In genomic region chr6:16690244-16691142, GRCh38 we compare ENCODE assay signal across 8 cellular contexts.
DNase-seq lines count a peak whose midpoint lies in the region; ATAC-seq and TF ChIP-seq lines count a peak whose summit lies in the region.

No MANE protein-coding gene starts in this region.

- peaks cover 100% of the 10 kb centered on the region for H3K4me1 Mint-ChIP-seq in activated T-cell treated with anti-CD3 and anti-CD28 coated beads, Interleukin-2, amount 50 U/mL, for 72 hours (ENCODE audit: low read depth)

- H3K27me3 ChIP-seq in dorsolateral prefrontal cortex: no peaks in the 10 kb centered on the region

- intact Hi-C loops in dorsolateral prefrontal cortex (cut with DNase I): loop anchor here in 1 of 2 donors (10.0 kb wide), 1 partner anchor 136 kb away; no protein-coding TSS in a partner anchor

- peaks cover 4 to 6% of the 10 kb centered on the region in 2 donors for H3K36me3 Mint-ChIP-seq in activated T-cell treated with anti-CD3 and anti-CD28 coated beads, Interleukin-2, amount 50 U/mL, for 72 hours (ENCODE audit: insufficient read depth in 2 of 2)

- no peak overlapping the region for H3K4me3 ChIP-seq in dorsolateral prefrontal cortex

- peak overlapping the region; percentile 49 to 78 for H3K4me3 Mint-ChIP-seq in activated T-cell treated with anti-CD3 and anti-CD28 coated beads, Interleukin-2, amount 50 U/mL, for 72 hours

- peak overlapping the region; percentile 97 for H3K27ac Mint-ChIP-seq in activated T-cell treated with anti-CD3 and anti-CD28 coated beads, Interleukin-2, amount 50 U/mL, for 72 hours

- H3K27me3 Mint-ChIP-seq in activated T-cell treated with anti-CD3 and anti-CD28 coated beads, Interleukin-2, amount 50 U/mL, for 72 hours (ENCODE audit: low read depth): no peaks in the 10 kb centered on the region

- peaks cover 0 to 1% of the 10 kb centered on the region in 2 donors for H3K9me3 Mint-ChIP-seq in activated T-cell treated with anti-CD3 and anti-CD28 coated beads, Interleukin-2, amount 50 U/mL, for 72 hours

- peak; percentile 79 for ATAC-seq in GM18909 (IDR thresholded peaks at IDR 0.05; ENCODE audit: poor library complexity, unreplicated experiment)
- peak; percentile 71 for ATAC-seq in HG03066 (IDR thresholded peaks at IDR 0.05; ENCODE audit: low read depth, unreplicated experiment)
- ATAC-seq in activated T-cell treated with anti-CD3 and anti-CD28 coated beads, Interleukin-2, amount 50 U/mL, for 72 hours (replicated peaks in 1 of 2): peak; percentile 79 to 82

- DNase-seq in A172 (ENCODE audit: low spot score) (peak; percentile 53), COLO668 (lab: John Stamatoyannopoulos, UW; ENCODE audit: unreplicated experiment) (no peak), HPDE6-E6E7 (ENCODE audit: extremely low spot score) (no peak), dorsolateral prefrontal cortex (no peak)
- peak; percentile 68 to 71 for DNase-seq in activated T-cell treated with anti-CD3 and anti-CD28 coated beads, Interleukin-2, amount 50 U/mL, for 72 hours
- peak; percentile 34 for DNase-seq in stimulated activated CD4-positive, alpha-beta T cell treated with anti-CD3 and anti-CD28 coated beads, Interleukin-4, amount 100 ng/mL, for 1 hour

- peak overlapping the region in 1 of 59 donors; percentile 2 for H3K27ac ChIP-seq in dorsolateral prefrontal cortex

- TF ChIP-seq CTCF in dorsolateral prefrontal cortex (IDR thresholded peaks at IDR 0.05 in 54 of 56, conservative IDR thresholded peaks at IDR 0.05 in 2 of 56; ENCODE audit: low read depth in 1 of 56, partially characterized antibody in 56 of 56): no peak

Comparison
In these comparisons a context has a peak if more than half of its experiments do, and no peak if none do; other contexts are left out.
1. DNase-seq: peak in A172 (single experiment), activated T-cell treated with anti-CD3 and anti-CD28 coated beads, Interleukin-2, amount 50 U/mL, for 72 hours (2 of 2) and stimulated activated CD4-positive, alpha-beta T cell treated with anti-CD3 and anti-CD28 coated beads, Interleukin-4, amount 100 ng/mL, for 1 hour (single experiment); none in COLO668 (single experiment), HPDE6-E6E7 (single experiment) and dorsolateral prefrontal cortex (0 of 10).
2. Peak in every context shown above with its lines, with median percentiles within 50 percentile points of each other: ATAC-seq.